8 cellular contexts compared by ENCODE assay signal in genomic region chr3:172061724-172062184, GRCh38. TPM values are rescaled to one million over a fixed set of nuclear protein-coding genes. Genes with fewer than 3 reads are reported as not detected.
DNase-seq lines count a peak whose midpoint lies in the region; ATAC-seq and TF ChIP-seq lines count a peak whose summit lies in the region.

No MANE protein-coding gene starts in this region.

- H3K4me3 ChIP-seq in GM06990 (replicated peaks; ENCODE audit: low read depth, low read length) = no peak overlapping the region; the same call in 1 of the 2 replicates
- H3K4me3 ChIP-seq in sigmoid colon = no peak overlapping the region

- TF ChIP-seq CTCF in GM06990 (IDR thresholded peaks at IDR 0.05; ENCODE audit: insufficient read depth, low read length, poor library complexity, severe bottlenecking) (no peak), sigmoid colon (IDR thresholded peaks at IDR 0.05) (no peak)

- peaks cover 0 to 71% (median 57%) of the 10 kb centered on the region in 4 donors for H3K4me1 ChIP-seq in sigmoid colon

- H3K36me3 ChIP-seq in GM06990 (ENCODE audit: control insufficient read depth, insufficient read depth, low read length) (no peaks in the 10 kb centered on the region), sigmoid colon (no peaks in the 10 kb centered on the region)

- no peak for TF ChIP-seq EP300 in sigmoid colon (IDR thresholded peaks at IDR 0.05)

- H3K27me3 ChIP-seq in GM06990 (replicated peaks; ENCODE audit: control insufficient read depth, insufficient read depth, low read length) (no peaks in the 10 kb centered on the region), sigmoid colon (no peaks in the 10 kb centered on the region)

- no peak for TF ChIP-seq POLR2A in sigmoid colon (IDR thresholded peaks at IDR 0.05)

- WGBS in sigmoid colon, 2 donors = 5 to 18% methylated on average over 4 of the region's 4 CpGs

- H3K27ac ChIP-seq in epithelial cell of prostate = peak overlapping the region; percentile 63
- H3K27ac ChIP-seq in sigmoid colon = peak overlapping the region in 3 of 4 donors; percentile 6 to 30 (median 27)

- peak; percentile 70 for DNase-seq in GM06990 (ENCODE audit: extremely low read depth, insufficient read length)
- peak; percentile 36 to 55 for DNase-seq in Kasumi-1 (lab: John Stamatoyannopoulos, UW)
- DNase-seq in epithelial cell of prostate (ENCODE audit: low read depth, low spot score) = no peak
- DNase-seq in sigmoid colon = no peak
- no peak for DNase-seq in stimulated activated CD4-positive, alpha-beta T cell treated with anti-CD3 and anti-CD28 coated beads, Interleukin-4, amount 100 ng/mL, for 4 hours
- DNase-seq in iPS-NIHi11 (ENCODE audit: low spot score) = no peak
- no peak for DNase-seq in ureter (ENCODE audit: low spot score)

- peak; percentile 76 for ATAC-seq in GM21619 (IDR thresholded peaks at IDR 0.05; ENCODE audit: unreplicated experiment)

- H3K9me3 ChIP-seq in sigmoid colon = no peaks in the 10 kb centered on the region

- intact Hi-C loops in sigmoid colon (cut with DNase I) = no loop called here

RNA-seq across cellular contexts. Expression of gene FNDC3B, which starts 22.4 kb away (rescaled TPM):
- total RNA-seq in sigmoid colon (10 to 100 TPM; 50.3 to 93.9 (median 63.0) TPM), ureter (191 TPM)
- polyA plus RNA-seq in sigmoid colon = 10 to 100 TPM; 16.2 to 25.7 (median 18.0) TPM

Comparison
In these comparisons a context has a peak if more than half of its experiments do, and no peak if none do; other contexts are left out.
1. DNase-seq: peak in GM06990 (single experiment) and Kasumi-1 (2 of 2); none in epithelial cell of prostate (single experiment), sigmoid colon (single experiment), stimulated activated CD4-positive, alpha-beta T cell treated with anti-CD3 and anti-CD28 coated beads, Interleukin-4, amount 100 ng/mL, for 4 hours (0 of 2), iPS-NIHi11 (single experiment) and ureter (single experiment).